8 cellular contexts compared by ENCODE assay signal in genomic region chr14:105491366-105492006, GRCh38. TPM values are rescaled to one million over a fixed set of nuclear protein-coding genes. Genes with fewer than 3 reads are reported as not detected.
DNase-seq lines count a peak whose midpoint lies in the region; ATAC-seq and TF ChIP-seq lines count a peak whose summit lies in the region.

No MANE protein-coding gene starts in this region.

- H3K36me3 Mint-ChIP-seq in activated CD8-positive, alpha-beta memory T cell treated with anti-CD3 and anti-CD28 coated beads, Interleukin-2, amount 10 ng/mL, durations not matched to agents 7 days and 5 days, result peaks cover 2% of the 10 kb centered on the region
- H3K36me3 Mint-ChIP-seq in stimulated activated memory B cell treated with anti-CD40 and anti-IgM and Interleukin-4, amounts not matched to agents 10 μg/mL and 1 μg/mL and 100 μg/mL, for 72 hours, result peaks cover 14% of the 10 kb centered on the region

- POLR2A ChIA-PET in HEK293 (lab: Yijun Ruan, JAX), result interaction anchor here (0.6 to 1.3 kb wide), 12 partner anchors 9 to 694 kb away, joined by 3 to 19 read pairs (median 4); no protein-coding TSS in a partner anchor

- H3K4me3 ChIP-seq in HEK293 (ENCODE audit: low read depth, low read length) (peak overlapping the region; percentile 81), epithelial cell of esophagus (ENCODE audit: low read length) (peak overlapping the region; percentile 60), muscle layer of duodenum (ENCODE audit: low read depth in 1 of 2, low read length in 2 of 2) (peak overlapping the region; percentile 3 to 90)

- peak; percentile 14 for ATAC-seq in activated CD8-positive, alpha-beta memory T cell treated with anti-CD3 and anti-CD28 coated beads, Interleukin-2, amount 10 ng/mL, durations not matched to agents 7 days and 5 days
- peak; percentile 3 for ATAC-seq in stimulated activated memory B cell treated with anti-CD40 and anti-IgM and Interleukin-4, amounts not matched to agents 10 μg/mL and 1 μg/mL and 100 μg/mL, for 72 hours
- no peak for ATAC-seq in GM21390 (IDR thresholded peaks at IDR 0.05; ENCODE audit: unreplicated experiment)

- H3K9me3 ChIP-seq in HEK293 (ENCODE audit: control insufficient read depth, insufficient read depth, low read depth, low read length), result no peaks in the 10 kb centered on the region
- no peaks in the 10 kb centered on the region for H3K9me3 ChIP-seq in muscle layer of duodenum (ENCODE audit: control insufficient read depth in 1 of 2, low read length in 2 of 2)

- H3K36me3 ChIP-seq in HEK293 (ENCODE audit: control insufficient read depth in 2 of 2, insufficient read depth in 1 of 2, low read length in 2 of 2) (peaks cover 0 to 18% of the 10 kb centered on the region in 2 experiments; a peak in 1 of 3 replicates), muscle layer of duodenum (ENCODE audit: control insufficient read depth in 1 of 2, insufficient read depth in 2 of 2, low read length in 2 of 2) (no peaks in the 10 kb centered on the region)

- CTCF ChIA-PET in HEK293 (lab: Yijun Ruan, JAX), result interaction anchor here (0.6 to 5.0 kb wide), 5 partner anchors 10 to 851 kb away, joined by 3 to 83 read pairs (median 3); no protein-coding TSS in a partner anchor
- CTCF ChIA-PET in activated CD8-positive, alpha-beta memory T cell treated with anti-CD3 and anti-CD28 coated beads, Interleukin-2, amount 10 ng/mL, durations not matched to agents 7 days and 5 days (lab: Charles Lee), result interaction anchor here (1.0 to 5.1 kb wide), 6 partner anchors 9 to 140 kb away, joined by 3 to 150 read pairs (median 8); no protein-coding TSS in a partner anchor

- H3K27ac Mint-ChIP-seq in activated CD8-positive, alpha-beta memory T cell treated with anti-CD3 and anti-CD28 coated beads, Interleukin-2, amount 10 ng/mL, durations not matched to agents 7 days and 5 days, result peak overlapping the region; percentile 95
- peak overlapping the region; percentile 75 for H3K27ac Mint-ChIP-seq in stimulated activated memory B cell treated with anti-CD40 and anti-IgM and Interleukin-4, amounts not matched to agents 10 μg/mL and 1 μg/mL and 100 μg/mL, for 72 hours

- DNase-seq in CMK (ENCODE audit: low read depth) (peak; percentile 68), NCI-H774 (lab: John Stamatoyannopoulos, UW) (peak; percentile 70), epithelial cell of esophagus (ENCODE audit: low read depth) (peak; percentile 73)
- DNase-seq in activated CD8-positive, alpha-beta memory T cell treated with anti-CD3 and anti-CD28 coated beads, Interleukin-2, amount 10 ng/mL, durations not matched to agents 7 days and 5 days, result peak; percentile 95

- no peak for TF ChIP-seq CTCF in HEK293 (tag by site-specific recombination; IDR thresholded peaks at IDR 0.05)
- no peak for TF ChIP-seq CTCF in epithelial cell of esophagus (IDR thresholded peaks at IDR 0.05; ENCODE audit: insufficient read depth, low read depth, low read length, missing control alignments)

- no peaks in the 10 kb centered on the region for H3K27me3 ChIP-seq in muscle layer of duodenum (ENCODE audit: low read depth, low read length)

- no peaks in the 10 kb centered on the region for H3K27me3 Mint-ChIP-seq in activated CD8-positive, alpha-beta memory T cell treated with anti-CD3 and anti-CD28 coated beads, Interleukin-2, amount 10 ng/mL, durations not matched to agents 7 days and 5 days
- no peaks in the 10 kb centered on the region for H3K27me3 Mint-ChIP-seq in stimulated activated memory B cell treated with anti-CD40 and anti-IgM and Interleukin-4, amounts not matched to agents 10 μg/mL and 1 μg/mL and 100 μg/mL, for 72 hours

- H3K4me3 Mint-ChIP-seq in activated CD8-positive, alpha-beta memory T cell treated with anti-CD3 and anti-CD28 coated beads, Interleukin-2, amount 10 ng/mL, durations not matched to agents 7 days and 5 days, result peak overlapping the region; percentile 78
- H3K4me3 Mint-ChIP-seq in stimulated activated memory B cell treated with anti-CD40 and anti-IgM and Interleukin-4, amounts not matched to agents 10 μg/mL and 1 μg/mL and 100 μg/mL, for 72 hours, result peak overlapping the region; percentile 85

- H3K4me1 ChIP-seq in HEK293 (ENCODE audit: control insufficient read depth, insufficient read depth, low read length) (peaks cover 5% of the 10 kb centered on the region), muscle layer of duodenum (ENCODE audit: control insufficient read depth in 1 of 2, insufficient read depth in 2 of 2, low read length in 2 of 2) (peaks cover 0 to 38% of the 10 kb centered on the region in 2 donors)

- H3K4me1 Mint-ChIP-seq in activated CD8-positive, alpha-beta memory T cell treated with anti-CD3 and anti-CD28 coated beads, Interleukin-2, amount 10 ng/mL, durations not matched to agents 7 days and 5 days, result peaks cover 17% of the 10 kb centered on the region
- H3K4me1 Mint-ChIP-seq in stimulated activated memory B cell treated with anti-CD40 and anti-IgM and Interleukin-4, amounts not matched to agents 10 μg/mL and 1 μg/mL and 100 μg/mL, for 72 hours, result peaks cover 31% of the 10 kb centered on the region

- H3K27ac ChIP-seq in HEK293 (ENCODE audit: extremely low read depth, low read depth, low read length) (peak overlapping the region; percentile 85), muscle layer of duodenum (ENCODE audit: low read length) (no peak overlapping the region)

- H3K9me3 Mint-ChIP-seq in activated CD8-positive, alpha-beta memory T cell treated with anti-CD3 and anti-CD28 coated beads, Interleukin-2, amount 10 ng/mL, durations not matched to agents 7 days and 5 days (ENCODE audit: low read depth), result no peaks in the 10 kb centered on the region
- no peaks in the 10 kb centered on the region for H3K9me3 Mint-ChIP-seq in stimulated activated memory B cell treated with anti-CD40 and anti-IgM and Interleukin-4, amounts not matched to agents 10 μg/mL and 1 μg/mL and 100 μg/mL, for 72 hours

TF ChIP-seq in HEK293, 187 proteins besides CTCF, POLR2A, EP300 and RAD21 (continues in another document):
- peak; percentile 56 for TF ChIP-seq SP2 (tag by site-specific recombination; IDR thresholded peaks at IDR 0.05)
- no peak for TF ChIP-seq TCF7L2 (IDR thresholded peaks at IDR 0.05; ENCODE audit: borderline replicate concordance, low read depth, low read length)
- TF ChIP-seq, protein P1, sequence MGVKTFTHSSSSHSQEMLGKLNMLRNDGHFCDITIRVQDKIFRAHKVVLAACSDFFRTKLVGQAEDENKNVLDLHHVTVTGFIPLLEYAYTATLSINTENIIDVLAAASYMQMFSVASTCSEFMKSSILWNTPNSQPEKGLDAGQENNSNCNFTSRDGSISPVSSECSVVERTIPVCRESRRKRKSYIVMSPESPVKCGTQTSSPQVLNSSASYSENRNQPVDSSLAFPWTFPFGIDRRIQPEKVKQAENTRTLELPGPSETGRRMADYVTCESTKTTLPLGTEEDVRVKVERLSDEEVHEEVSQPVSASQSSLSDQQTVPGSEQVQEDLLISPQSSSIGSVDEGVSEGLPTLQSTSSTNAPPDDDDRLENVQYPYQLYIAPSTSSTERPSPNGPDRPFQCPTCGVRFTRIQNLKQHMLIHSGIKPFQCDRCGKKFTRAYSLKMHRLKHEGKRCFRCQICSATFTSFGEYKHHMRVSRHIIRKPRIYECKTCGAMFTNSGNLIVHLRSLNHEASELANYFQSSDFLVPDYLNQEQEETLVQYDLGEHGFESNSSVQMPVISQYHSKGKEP (tag by site-specific recombination; IDR thresholded peaks at IDR 0.05), result 0 out of 2 replicates have a peak, but pooled peaks have one; percentile 34
- TF ChIP-seq, protein P2, sequence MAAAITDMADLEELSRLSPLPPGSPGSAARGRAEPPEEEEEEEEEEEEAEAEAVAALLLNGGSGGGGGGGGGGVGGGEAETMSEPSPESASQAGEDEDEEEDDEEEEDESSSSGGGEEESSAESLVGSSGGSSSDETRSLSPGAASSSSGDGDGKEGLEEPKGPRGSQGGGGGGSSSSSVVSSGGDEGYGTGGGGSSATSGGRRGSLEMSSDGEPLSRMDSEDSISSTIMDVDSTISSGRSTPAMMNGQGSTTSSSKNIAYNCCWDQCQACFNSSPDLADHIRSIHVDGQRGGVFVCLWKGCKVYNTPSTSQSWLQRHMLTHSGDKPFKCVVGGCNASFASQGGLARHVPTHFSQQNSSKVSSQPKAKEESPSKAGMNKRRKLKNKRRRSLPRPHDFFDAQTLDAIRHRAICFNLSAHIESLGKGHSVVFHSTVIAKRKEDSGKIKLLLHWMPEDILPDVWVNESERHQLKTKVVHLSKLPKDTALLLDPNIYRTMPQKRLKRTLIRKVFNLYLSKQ (tag by site-specific recombination; IDR thresholded peaks at IDR 0.05; ENCODE audit: borderline replicate concordance), result no peak
- TF ChIP-seq ZNF311 (tag by site-specific recombination; IDR thresholded peaks at IDR 0.05; ENCODE audit: borderline replicate concordance), result no peak
- TF ChIP-seq WT1 (tag by site-specific recombination; IDR thresholded peaks at IDR 0.05), result no peak
- no peak for TF ChIP-seq EGR2 (tag by site-specific recombination; IDR thresholded peaks at IDR 0.05; ENCODE audit: low read depth)
- no peak; the same call in none of the 2 replicates for TF ChIP-seq KLF8 (tag by site-specific recombination; IDR thresholded peaks at IDR 0.05)
- no peak for TF ChIP-seq ZNF302 (tag by site-specific recombination; IDR thresholded peaks at IDR 0.05; ENCODE audit: low read depth)
- TF ChIP-seq ZNF266 (tag by site-specific recombination; IDR thresholded peaks at IDR 0.05; ENCODE audit: low read depth), result no peak
- TF ChIP-seq, protein P3, sequence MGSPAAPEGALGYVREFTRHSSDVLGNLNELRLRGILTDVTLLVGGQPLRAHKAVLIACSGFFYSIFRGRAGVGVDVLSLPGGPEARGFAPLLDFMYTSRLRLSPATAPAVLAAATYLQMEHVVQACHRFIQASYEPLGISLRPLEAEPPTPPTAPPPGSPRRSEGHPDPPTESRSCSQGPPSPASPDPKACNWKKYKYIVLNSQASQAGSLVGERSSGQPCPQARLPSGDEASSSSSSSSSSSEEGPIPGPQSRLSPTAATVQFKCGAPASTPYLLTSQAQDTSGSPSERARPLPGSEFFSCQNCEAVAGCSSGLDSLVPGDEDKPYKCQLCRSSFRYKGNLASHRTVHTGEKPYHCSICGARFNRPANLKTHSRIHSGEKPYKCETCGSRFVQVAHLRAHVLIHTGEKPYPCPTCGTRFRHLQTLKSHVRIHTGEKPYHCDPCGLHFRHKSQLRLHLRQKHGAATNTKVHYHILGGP (tag by site-specific recombination; IDR thresholded peaks at IDR 0.05), result no peak
- 0 out of 2 replicates have a peak, but pooled peaks have one; percentile 73 for TF ChIP-seq ZNF660 (tag by site-specific recombination; IDR thresholded peaks at IDR 0.05)

RNA-seq across cellular contexts. Expression of gene TEDC1, which starts 0.4 kb away (rescaled TPM):
- 10 to 100 TPM; 40.6 to 56.8 TPM for total RNA-seq in activated CD8-positive, alpha-beta memory T cell treated with anti-CD3 and anti-CD28 coated beads, Interleukin-2, amount 10 ng/mL, durations not matched to agents 7 days and 5 days

RNA-seq across cellular contexts. Expression of gene CRIP1, which starts 4.8 kb away (rescaled TPM):
- 100 to 1,000 TPM; 546 to 574 TPM for total RNA-seq in activated CD8-positive, alpha-beta memory T cell treated with anti-CD3 and anti-CD28 coated beads, Interleukin-2, amount 10 ng/mL, durations not matched to agents 7 days and 5 days

RNA-seq across cellular contexts. Expression of gene CRIP2, which starts 16.9 kb away (rescaled TPM):
- under 1 TPM in 1 of 2 experiments, not detected in 1; 0.68 TPM for total RNA-seq in activated CD8-positive, alpha-beta memory T cell treated with anti-CD3 and anti-CD28 coated beads, Interleukin-2, amount 10 ng/mL, durations not matched to agents 7 days and 5 days

RNA-seq across cellular contexts. Expression of gene TMEM121, which starts 34.9 kb away (rescaled TPM):
- 10 to 100 TPM; 11.5 to 11.9 TPM for total RNA-seq in activated CD8-positive, alpha-beta memory T cell treated with anti-CD3 and anti-CD28 coated beads, Interleukin-2, amount 10 ng/mL, durations not matched to agents 7 days and 5 days
